ENCODE assay signal across 8 cellular contexts in genomic region chr17:42680331-42680808, GRCh38. TPM values are rescaled to one million over a fixed set of nuclear protein-coding genes. Genes with fewer than 3 reads are reported as not detected.
DNase-seq lines count a peak whose midpoint lies in the region; ATAC-seq, FAIRE-seq and TF ChIP-seq lines count a peak whose summit lies in the region.

No MANE protein-coding gene starts in this region.

- H3K4me3 ChIP-seq in A549 (no peak overlapping the region), lung (no peak overlapping the region)

- TF ChIP-seq RAD21 in A549 (conservative IDR thresholded peaks at IDR 0.05 in 1 of 2, IDR thresholded peaks at IDR 0.05 in 1 of 2) = no peak

- TF ChIP-seq POLR2A in A549 (IDR thresholded peaks at IDR 0.05; ENCODE audit: low read length) (no peak), erythroblast (IDR thresholded peaks at IDR 0.05; ENCODE audit: low read length) (no peak)

- no peaks in the 10 kb centered on the region for H3K27me3 ChIP-seq in lung (ENCODE audit: control insufficient read depth, insufficient read depth)

- ATAC-seq in A549 = no peak
- no peak for ATAC-seq in lung (ENCODE audit: insufficient read depth, low FRiP score)
- ATAC-seq in HG02623 (IDR thresholded peaks at IDR 0.05; ENCODE audit: unreplicated experiment) = no peak

- H3K4me1 ChIP-seq in A549 = peaks cover 37% of the 10 kb centered on the region
- H3K4me1 ChIP-seq in lung (ENCODE audit: control insufficient read depth in 2 of 2, insufficient read depth in 2 of 2, low read length in 2 of 2) = peaks cover 8 to 19% of the 10 kb centered on the region in 2 donors

- POLR2A ChIA-PET in A549 (lab: Yijun Ruan, JAX) = interaction anchor here (1.2 to 4.9 kb wide), 4 partner anchors 13 to 103 kb away, joined by 4 to 63 read pairs (median 47); partner anchors contain the start of genes PSMC3IP, RETREG3 and TUBG1

- H3K36me3 ChIP-seq in lung (ENCODE audit: control insufficient read depth in 2 of 2, insufficient read depth in 2 of 2, low read length in 2 of 2) = no peaks in the 10 kb centered on the region

- no peaks in the 10 kb centered on the region for H3K9me3 ChIP-seq in A549
- no peaks in the 10 kb centered on the region for H3K9me3 ChIP-seq in lung (ENCODE audit: control insufficient read depth in 2 of 2, insufficient read depth in 1 of 2, low read length in 1 of 2)

- CTCF ChIA-PET in A549 (lab: Yijun Ruan, JAX) = interaction anchor here (0.6 to 15.7 kb wide), 33 partner anchors 9 to 264 kb away, joined by 3 to 394 read pairs (median 4); partner anchors contain the start of genes BECN1, PSMC3IP, PSME3 and RETREG3

- no peak for TF ChIP-seq EP300 in A549 (IDR thresholded peaks at IDR 0.05)

- no peak for FAIRE-seq in A549 (lab: Jason Lieb, UNC)

- DNase-seq in A549 (ENCODE audit: low read depth in 1 of 2, low spot score in 1 of 2) = peak in 1 of 2 experiments; percentile 54
- DNase-seq in GM20000 (ENCODE audit: low spot score) = peak; percentile 63
- DNase-seq in lung (ENCODE audit: low spot score) = no peak
- DNase-seq in NCI-H1694 (lab: John Stamatoyannopoulos, UW) = no peak
- no peak for DNase-seq in erythroblast (lab: John Stamatoyannopoulos, UW)
- DNase-seq in HPDE6-E6E7 (ENCODE audit: extremely low spot score) = no peak

- H3K27ac ChIP-seq in A549 (peak overlapping the region; percentile 92 to 98; a peak in 5 of 6 replicates), angular gyrus (ENCODE audit: low read depth, low read length) (peak overlapping the region; percentile 74), lung (ENCODE audit: low read depth in 1 of 2, low read length in 1 of 2) (peak overlapping the region; percentile 88 to 97)

- 93% methylated on average over 20 of the region's 20 CpGs for WGBS in A549 (ENCODE audit: missing lambda C conversion rate)
- WGBS in lung, 2 donors = 70 to 75% methylated on average over 20 of the region's 20 CpGs

- TF ChIP-seq CTCF in A549 (IDR thresholded peaks at IDR 0.05) = no peak
- no peak for TF ChIP-seq CTCF in GM20000 (IDR thresholded peaks at IDR 0.05; ENCODE audit: extremely low read depth, missing control alignments)
- TF ChIP-seq CTCF in lung (IDR thresholded peaks at IDR 0.05; ENCODE audit: control extremely low read depth, extremely low read depth) = no peak

- H3K4me2 ChIP-seq in A549 = peak overlapping the region; percentile 91

TF ChIP-seq in A549, 52 proteins besides CTCF, POLR2A, EP300 and RAD21:
- TF ChIP-seq CEBPB (IDR thresholded peaks at IDR 0.05) (no peak), KDM1A (IDR thresholded peaks at IDR 0.05; ENCODE audit: low read depth) (no peak), RCOR1 (IDR thresholded peaks at IDR 0.05; ENCODE audit: low read depth, low read length) (no peak), SREBF2 (IDR thresholded peaks at IDR 0.05) (no peak), RNF2 (IDR thresholded peaks at IDR 0.05; ENCODE audit: borderline replicate concordance, low read depth) (no peak), ESRRA (IDR thresholded peaks at IDR 0.05; ENCODE audit: borderline replicate concordance, low read length) (no peak), RFX5 (IDR thresholded peaks at IDR 0.05) (no peak), CHD4 (IDR thresholded peaks at IDR 0.05; ENCODE audit: borderline replicate concordance) (no peak)

RNA-seq across cellular contexts. Expression of gene CCR10, which starts 1.3 kb away (rescaled TPM):
- polyA plus RNA-seq in A549 (2011; rRNA removed) (0.19 and 0.23 TPM in 2 replicates), A549 (2017; fragmentation: RNase III; extraction: RNeasy Plus Mini Kit Qiagen cat#74134 plus additional on column Dnase treatment) (0.59 to 0.73 TPM (median 0.66 TPM) in 3 replicates), lung (1 to 10 TPM in 1 of 2 donors, under 1 TPM in 1; 0.55 to 3.1 TPM)
- 0.63 and 0.93 TPM in 2 replicates for polyA plus RNA-seq in A549 (2012; cell fraction: cytosol; rRNA removed)
- 2.0 and 3.4 TPM in 2 replicates for polyA plus RNA-seq in A549 (2012; cell fraction: nucleus; rRNA removed)
- polyA minus RNA-seq in A549 (2011; rRNA and poly(A)+ RNA removed) = 0.37 TPM in 1 of 2 replicates, not detected in the other
- total RNA-seq in lung = 1 to 10 TPM in 1 of 2 donors, under 1 TPM in 1; 1.00 to 1.9 TPM

RNA-seq across cellular contexts. Expression of gene CNTNAP1, which starts 2.0 kb away (rescaled TPM):
- polyA plus RNA-seq in A549 (2011; rRNA removed) (8.2 and 8.8 TPM in 2 replicates), A549 (2017; fragmentation: RNase III; extraction: RNeasy Plus Mini Kit Qiagen cat#74134 plus additional on column Dnase treatment) (6.3 to 7.1 TPM (median 7.1 TPM) in 3 replicates), lung (1 to 10 TPM; 2.9 to 5.4 TPM)
- polyA plus RNA-seq in A549 (2012; cell fraction: cytosol; rRNA removed) = 8.7 and 9.5 TPM in 2 replicates
- polyA plus RNA-seq in A549 (2012; cell fraction: nucleus; rRNA removed) = 55.8 and 61.8 TPM in 2 replicates
- polyA minus RNA-seq in A549 (2011; rRNA and poly(A)+ RNA removed) = 6.1 and 7.4 TPM in 2 replicates
- 10 to 100 TPM in 1 of 2 donors, 1 to 10 TPM in 1; 9.9 to 12.5 TPM for total RNA-seq in lung

RNA-seq across cellular contexts. Expression of gene PLEKHH3, which starts 3.6 kb away (rescaled TPM):
- 5.3 and 5.5 TPM in 2 replicates for polyA plus RNA-seq in A549 (2011; rRNA removed)
- 13.8 and 18.8 TPM in 2 replicates for polyA plus RNA-seq in A549 (2012; cell fraction: cytosol; rRNA removed)
- 31.7 and 42.1 TPM in 2 replicates for polyA plus RNA-seq in A549 (2012; cell fraction: nucleus; rRNA removed)
- polyA plus RNA-seq in A549 (2017; fragmentation: RNase III; extraction: RNeasy Plus Mini Kit Qiagen cat#74134 plus additional on column Dnase treatment) = 12.3 to 15.5 TPM (median 14.0 TPM) in 3 replicates
- 2.3 and 2.5 TPM in 2 replicates for polyA minus RNA-seq in A549 (2011; rRNA and poly(A)+ RNA removed)
- 10 to 100 TPM; 23.9 to 30.2 TPM for total RNA-seq in lung
- polyA plus RNA-seq in lung = 10 to 100 TPM; 21.2 to 22.0 TPM

RNA-seq across cellular contexts. Expression of gene TUBG2, which starts 21.3 kb away (rescaled TPM):
- polyA plus RNA-seq in A549 (2011; rRNA removed) (14.9 and 18.6 TPM in 2 replicates), A549 (2017; fragmentation: RNase III; extraction: RNeasy Plus Mini Kit Qiagen cat#74134 plus additional on column Dnase treatment) (27.1 to 36.1 TPM (median 30.6 TPM) in 3 replicates), lung (10 to 100 TPM in 1 of 2 donors, 1 to 10 TPM in 1; 6.9 to 10.5 TPM)
- 28.3 and 31.4 TPM in 2 replicates for polyA plus RNA-seq in A549 (2012; cell fraction: cytosol; rRNA removed)
- polyA plus RNA-seq in A549 (2012; cell fraction: nucleus; rRNA removed) = 136 and 148 TPM in 2 replicates
- polyA minus RNA-seq in A549 (2011; rRNA and poly(A)+ RNA removed) = 8.6 and 13.8 TPM in 2 replicates
- total RNA-seq in lung = 10 to 100 TPM; 13.0 to 22.0 TPM
